19 cellular contexts compared by ENCODE assay signal in genomic region chr12:11895421-11896064, GRCh38.
A peak's percentile ranks its signal among the peaks of the same experiment; 100 is the strongest.
DNase-seq lines count a peak whose midpoint lies in the region; ATAC-seq, FAIRE-seq and TF ChIP-seq lines count a peak whose summit lies in the region.
"Had no signal": no experiment of that assay in that cellular context is flagged by ENCODE, and none has a peak within 500 bp of the region (broad histone marks: within the 10 kb centered on the region; RNA-seq: fewer than 3 reads in every experiment).

No MANE protein-coding gene starts in this region.

- 96 to 98% methylated on average over 5 to 7 of the region's 7 CpGs for WGBS in endodermal cell (ENCODE audit: insufficient coverage in 1 of 2, insufficient read length in 1 of 2), 2 experiments

- H3K36me3 Mint-ChIP-seq in endodermal cell (ENCODE audit: low read depth), result peaks cover 10% of the 10 kb centered on the region
- peaks cover 19% of the 10 kb centered on the region for H3K36me3 Mint-ChIP-seq in T-helper 2 cell treated with Interferon-gamma antibody and Interleukin-4, amounts not matched to agents 5 μg/mL and 100 μg/mL, for 36 hours (ENCODE audit: low read depth)

- FAIRE-seq in GM12891 (lab: Jason Lieb, UNC), result peak; percentile 76

- H3K27ac ChIP-seq in endodermal cell (ENCODE audit: low read depth, low read length), result no peak overlapping the region
- H3K27ac ChIP-seq: foreskin keratinocyte, sigmoid colon had no signal

- peaks cover 7% of the 10 kb centered on the region for H3K4me1 ChIP-seq in endodermal cell (ENCODE audit: control insufficient read depth, insufficient read depth, low read length)
- H3K4me1 ChIP-seq: foreskin keratinocyte had no signal

- H3K4me3 Mint-ChIP-seq in endodermal cell, result no peak overlapping the region
- H3K4me3 Mint-ChIP-seq in T-helper 2 cell treated with Interferon-gamma antibody and Interleukin-4, amounts not matched to agents 5 μg/mL and 100 μg/mL, for 36 hours, result no peak overlapping the region
- H3K4me3 Mint-ChIP-seq: brain had no signal

- no peaks in the 10 kb centered on the region for H3K9me3 Mint-ChIP-seq in endodermal cell
- no peaks in the 10 kb centered on the region for H3K9me3 Mint-ChIP-seq in T-helper 2 cell treated with Interferon-gamma antibody and Interleukin-4, amounts not matched to agents 5 μg/mL and 100 μg/mL, for 36 hours

- H3K9ac ChIP-seq in endodermal cell (ENCODE audit: extremely low read depth, low read length, poor library complexity, severe bottlenecking), result no peak overlapping the region

- H3K27me3 Mint-ChIP-seq in endodermal cell (ENCODE audit: insufficient read depth), result no peaks in the 10 kb centered on the region
- peaks cover 3% of the 10 kb centered on the region for H3K27me3 Mint-ChIP-seq in T-helper 2 cell treated with Interferon-gamma antibody and Interleukin-4, amounts not matched to agents 5 μg/mL and 100 μg/mL, for 36 hours (ENCODE audit: low read depth)

- H3K4me3 ChIP-seq in endodermal cell (ENCODE audit: low read length), result no peak overlapping the region
- H3K4me3 ChIP-seq: sigmoid colon had no signal

- H3K36me3 ChIP-seq in endodermal cell (ENCODE audit: control insufficient read depth, insufficient read depth, low read length), result peaks cover 6% of the 10 kb centered on the region

- no peak for TF ChIP-seq CTCF in endodermal cell (conservative IDR thresholded peaks at IDR 0.05)

- peak; percentile 8 to 16 for DNase-seq in AML-193 (lab: John Stamatoyannopoulos, UW)
- DNase-seq in GM12891 (ENCODE audit: insufficient read length, low spot score), result no peak
- DNase-seq in NOMO-1 treated with dmso at 0.1 percent for 144 hours (lab: John Stamatoyannopoulos, UW; ENCODE audit: unreplicated experiment), result peak; percentile 16
- DNase-seq in endodermal cell, result peak; percentile 65
- DNase-seq in NCI-H345 (lab: John Stamatoyannopoulos, UW), result no peak
- DNase-seq in inferior parietal cortex (ENCODE audit: extremely low spot score), result no peak
- DNase-seq in T-helper 2 cell treated with Interferon-gamma antibody and Interleukin-4, amounts not matched to agents 5 μg/mL and 100 μg/mL, for 36 hours (ENCODE audit: low spot score), result no peak
- DNase-seq: activated CD4-positive, alpha-beta T cell treated with anti-CD3 and anti-CD28 coated beads for 1 hour; activated CD8-positive, alpha-beta memory T cell treated with anti-CD3 and anti-CD28 coated beads, Interleukin-2, amount 50 U/mL, for 4 hours; activated naive CD4-positive, alpha-beta T cell treated with anti-CD3 and anti-CD28 coated beads, Interleukin-2, amount 50 U/mL, for 16 hours; COR-L47; cortex of kidney; foreskin keratinocyte; left colon; NCI-H1048; Right ventricle myocardium superior; sigmoid colon had no signal

- peaks cover 42% of the 10 kb centered on the region for H3K4me1 Mint-ChIP-seq in endodermal cell
- H3K4me1 Mint-ChIP-seq in T-helper 2 cell treated with Interferon-gamma antibody and Interleukin-4, amounts not matched to agents 5 μg/mL and 100 μg/mL, for 36 hours (ENCODE audit: low read depth), result peaks cover 10% of the 10 kb centered on the region

- no peak overlapping the region for H3K27ac Mint-ChIP-seq in endodermal cell
- H3K27ac Mint-ChIP-seq in T-helper 2 cell treated with Interferon-gamma antibody and Interleukin-4, amounts not matched to agents 5 μg/mL and 100 μg/mL, for 36 hours, result no peak overlapping the region

- no peaks in the 10 kb centered on the region for H3K27me3 ChIP-seq in endodermal cell (ENCODE audit: control insufficient read depth, insufficient read depth, low read length, poor library complexity, severe bottlenecking)
- H3K27me3 ChIP-seq: foreskin keratinocyte, sigmoid colon had no signal

- H3K9me3 ChIP-seq in endodermal cell (ENCODE audit: control insufficient read depth, low read length), result no peaks in the 10 kb centered on the region
- H3K9me3 ChIP-seq: sigmoid colon had no signal

- ATAC-seq in HG02973 (IDR thresholded peaks at IDR 0.05; ENCODE audit: unreplicated experiment), result no peak
- ATAC-seq: foreskin keratinocyte, left colon had no signal

- TF ChIP-seq POLR2A in GM12891 (IDR thresholded peaks at IDR 0.05; ENCODE audit: low read depth, low read length), result no peak; the same call in 1 of the 2 replicates

TF ChIP-seq in GM12891, 5 proteins besides CTCF, POLR2A, EP300 and RAD21:
- TF ChIP-seq SPI1 (IDR thresholded peaks at IDR 0.05; ENCODE audit: low read depth, low read length), result no peak
- no peak for TF ChIP-seq PAX5 (IDR thresholded peaks at IDR 0.05; ENCODE audit: insufficient read depth, low read length, severe bottlenecking)
- peak; percentile 74 for TF ChIP-seq POLR2AphosphoS5 (IDR thresholded peaks at IDR 0.05; ENCODE audit: low read depth, low read length)
- TF ChIP-seq TAF1 (IDR thresholded peaks at IDR 0.05; ENCODE audit: low read depth, low read length), result no peak
- TF ChIP-seq POU2F2 (IDR thresholded peaks at IDR 0.05; ENCODE audit: low read depth, low read length), result no peak

Comparison
In these comparisons a context has a peak if more than half of its experiments do, and no peak if none do; other contexts are left out.
1. DNase-seq: peak in AML-193 (2 of 2), NOMO-1 treated with dmso at 0.1 percent for 144 hours (single experiment) and endodermal cell (single experiment); none in GM12891 (single experiment), NCI-H345 (single experiment), inferior parietal cortex (single experiment) and T-helper 2 cell treated with Interferon-gamma antibody and Interleukin-4, amounts not matched to agents 5 μg/mL and 100 μg/mL, for 36 hours (single experiment).